10 cellular contexts compared by ENCODE assay signal in the genomic region with DNA sequence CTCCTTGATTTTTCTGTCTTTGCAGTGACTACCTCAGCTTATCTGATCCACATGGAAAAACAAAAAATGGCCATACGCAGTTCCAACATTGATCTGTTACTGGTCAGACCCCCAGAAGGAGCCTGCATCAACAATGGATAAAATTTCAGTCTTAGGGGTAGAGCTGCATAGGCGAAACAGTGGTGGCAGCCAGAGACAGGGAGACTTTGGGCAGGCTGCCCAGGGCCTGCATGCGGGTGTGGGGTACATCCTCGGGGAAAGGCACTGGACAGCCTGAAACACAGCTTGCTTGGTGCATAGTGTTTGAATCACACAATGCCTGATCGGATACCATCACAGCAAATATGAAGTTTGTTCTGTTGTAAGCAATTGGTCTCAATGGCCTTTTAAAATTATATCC.
"Had no signal": no experiment of that assay in that cellular context is flagged by ENCODE, and none has a peak within 500 bp of the region (broad histone marks: within the 10 kb centered on the region; RNA-seq: fewer than 3 reads in every experiment).

No MANE protein-coding gene starts in this region.

- H3K9ac ChIP-seq: GM23248 had no signal

- H3K27ac Mint-ChIP-seq: GM23338, H9, HFFc6 had no signal

- H3K9me3 ChIP-seq: HAP-1 had no signal

- FAIRE-seq: H54 had no signal

- ATAC-seq: GM23338, HCT116 had no signal

- H3K27ac ChIP-seq: GM23248 had no signal

- H2AFZ ChIP-seq: GM23248, GM23338 had no signal

- H3K36me3 ChIP-seq: HAP-1 had no signal

- H3K4me3 ChIP-seq: GM23248, GM23338, HAP-1 had no signal

- DNase-seq: GM23248, GOT3, H7, H9, HCEC 1CT, HFFc6 had no signal

- H3K4me3 Mint-ChIP-seq: GM23338, H9, HFFc6 had no signal

- H3K4me2 ChIP-seq: GM23338 had no signal
